Comparison of ENCODE assay signal across 8 cellular contexts in genomic region chr17:28950752-28951427, GRCh38. TPM values are rescaled to one million over a fixed set of nuclear protein-coding genes. Genes with fewer than 3 reads are reported as not detected.
DNase-seq lines count a peak whose midpoint lies in the region; ATAC-seq, FAIRE-seq and TF ChIP-seq lines count a peak whose summit lies in the region.

No MANE protein-coding gene starts in this region.

- H3T11ph ChIP-seq in H9 (ENCODE audit: low read length) = no peak overlapping the region

- H3K36me3 Mint-ChIP-seq in H9 (ENCODE audit: insufficient read depth in 1 of 3, low read depth in 3 of 3) = peaks cover 10 to 34% (median 21%) of the 10 kb centered on the region in 3 experiments; a peak in 6 of 7 replicates

- peaks cover 18 to 22% of the 10 kb centered on the region in 2 experiments for H3K4me1 Mint-ChIP-seq in H9

- no peaks in the 10 kb centered on the region for H3K27me3 ChIP-seq in H9 (ENCODE audit: insufficient read depth, low read length)
- H3K27me3 ChIP-seq in adrenal gland = no peaks in the 10 kb centered on the region
- H3K27me3 ChIP-seq in liver (ENCODE audit: control insufficient read depth in 4 of 4, insufficient read depth in 4 of 4, low read length in 3 of 4) = no peaks in the 10 kb centered on the region
- no peaks in the 10 kb centered on the region for H3K27me3 ChIP-seq in transverse colon

- H3K27me3 Mint-ChIP-seq in H9 (ENCODE audit: low read depth) = no peaks in the 10 kb centered on the region; the same call in 1 of the 2 replicates

- intact Hi-C loops in adrenal gland (cut with DNase I) (no loop called here), transverse colon (cut with DNase I; ENCODE audit: low total_unique reads) (loop anchor here (5.0 to 10.0 kb wide), 2 partner anchors 49 to 226 kb away; partner anchors contain the start of genes DHRS13, NEK8 and TLCD1)

- H4K20me1 ChIP-seq in H9 (ENCODE audit: control insufficient read depth, insufficient read depth, insufficient read length) = no peaks in the 10 kb centered on the region

- H2BK15ac ChIP-seq in H9 (ENCODE audit: low read depth, low read length) = no peak overlapping the region; the same call in 1 of the 2 replicates

- no peak for TF ChIP-seq POLR2A in adrenal gland (IDR thresholded peaks at IDR 0.05)
- TF ChIP-seq POLR2A in transverse colon (IDR thresholded peaks at IDR 0.05) = no peak

- TF ChIP-seq EP300 in transverse colon (IDR thresholded peaks at IDR 0.05; ENCODE audit: low read depth) = no peak

- FAIRE-seq in HTR-8/SVneo (lab: Jason Lieb, UNC) = no peak

- DNase-seq in H9 = no peak
- DNase-seq in adrenal gland = no peak
- DNase-seq in transverse colon = no peak
- no peak for DNase-seq in HTR-8/SVneo (ENCODE audit: insufficient read length, low spot score)
- DNase-seq in mucosa of gallbladder (ENCODE audit: low spot score) = no peak

- peak overlapping the region; percentile 91 for H3K4me2 ChIP-seq in H9 (ENCODE audit: insufficient read depth, insufficient read length, low read length)

- peaks cover 11% of the 10 kb centered on the region for H3K23me2 ChIP-seq in H9 (ENCODE audit: insufficient read length, low read depth, low read length, poor library complexity, severe bottlenecking)

- H2BK12ac ChIP-seq in H9 (ENCODE audit: insufficient read length, low read depth, low read length) = no peak overlapping the region

- peaks cover 36% of the 10 kb centered on the region for H3K79me2 ChIP-seq in H9 (ENCODE audit: insufficient read depth, low read length)

- peak overlapping the region; percentile 91 to 96 (median 96); a peak in 6 of 7 replicates for H3K27ac Mint-ChIP-seq in H9

- H3K4ac ChIP-seq in H9 (ENCODE audit: low read depth, low read length) = no peak overlapping the region; the same call in 1 of the 2 replicates

- H3K14ac ChIP-seq in H9 (ENCODE audit: insufficient read depth, low read length) = peak overlapping the region; percentile 81

- no peak overlapping the region for H3K23ac ChIP-seq in H9 (ENCODE audit: insufficient read length, low read depth, low read length)

- H2BK20ac ChIP-seq in H9 (ENCODE audit: low read depth, low read length, poor library complexity, severe bottlenecking) = no peak overlapping the region

- H4K91ac ChIP-seq in H9 (ENCODE audit: insufficient read length, low read depth, low read length) = no peak overlapping the region

- H3K27ac ChIP-seq in 22Rv1 (peak overlapping the region; percentile 99), H9 (ENCODE audit: insufficient read length, low read depth, low read length) (peak overlapping the region; percentile 23), adrenal gland (peak overlapping the region; percentile 56 to 98 (median 93)), liver (ENCODE audit: low read depth in 1 of 2, low read length in 2 of 2) (peak overlapping the region; percentile 87 to 88), transverse colon (peak overlapping the region; percentile 98 to 99 (median 98))

- no peak for TF ChIP-seq CTCF in 22Rv1 (IDR thresholded peaks at IDR 0.05)
- no peak for TF ChIP-seq CTCF in H9 (conservative IDR thresholded peaks at IDR 0.05)
- TF ChIP-seq CTCF in adrenal gland (IDR thresholded peaks at IDR 0.05) = no peak
- no peak for TF ChIP-seq CTCF in liver (IDR thresholded peaks at IDR 0.05; ENCODE audit: low read depth, low read length, missing input control)
- no peak for TF ChIP-seq CTCF in transverse colon (IDR thresholded peaks at IDR 0.05)

- no peak overlapping the region for H2AFZ ChIP-seq in H9 (ENCODE audit: low read length)

- peak overlapping the region; percentile 38 to 90 (median 66) for H3K4me3 ChIP-seq in adrenal gland
- peak overlapping the region; percentile 73 to 94 (median 94) for H3K4me3 ChIP-seq in liver (ENCODE audit: low read depth in 1 of 3, low read length in 3 of 3)
- H3K4me3 ChIP-seq in transverse colon = peak overlapping the region; percentile 87 to 99 (median 94)

- H3K9me3 ChIP-seq in H9 (ENCODE audit: control insufficient read depth, low read depth, low read length) = no peaks in the 10 kb centered on the region
- H3K9me3 ChIP-seq in adrenal gland (replicated peaks in 1 of 3) = no peaks in the 10 kb centered on the region
- H3K9me3 ChIP-seq in liver (ENCODE audit: control insufficient read depth in 4 of 4, low read length in 3 of 4) = no peaks in the 10 kb centered on the region
- no peaks in the 10 kb centered on the region for H3K9me3 ChIP-seq in transverse colon

- H3K18ac ChIP-seq in H9 (ENCODE audit: insufficient read length, low read depth, low read length) = peak overlapping the region; percentile 64

- peak overlapping the region; percentile 92 to 96 for H3K4me3 Mint-ChIP-seq in H9

- H4K5ac ChIP-seq in H9 (ENCODE audit: insufficient read length, low read depth, low read length) = no peak overlapping the region

- H3K9ac ChIP-seq in H9 (ENCODE audit: extremely low read depth, insufficient read length, low read length) (peak overlapping the region; percentile 71), liver (ENCODE audit: low read depth in 1 of 2, low read length in 2 of 2) (peak overlapping the region; percentile 78 to 88)

- no peak overlapping the region for H2AK5ac ChIP-seq in H9 (ENCODE audit: insufficient read length, low read length)

- H4K8ac ChIP-seq in H9 (replicated peaks; ENCODE audit: insufficient read length, low read depth, low read length) = no peak overlapping the region

- ATAC-seq in HG02571 (IDR thresholded peaks at IDR 0.05; ENCODE audit: unreplicated experiment) = no peak

- no CpG with 5 or more reads among the region's 51 CpGs for WGBS in H9 (ENCODE audit: extremely low coverage, insufficient read length, low lambda C conversion rate)
- WGBS in adrenal gland, 4 donors = 0% methylated on average over 4 to 51 of the region's 51 CpGs
- whole genome bisulfite sequencing in liver = under 1% methylated on average over 51 of the region's 51 CpGs
- 1% methylated on average over 27 of the region's 51 CpGs; no CpG with 5 or more reads in 1 of the 2 donors for WGBS in transverse colon (ENCODE audit: low coverage in 1 of 2), 2 donors

- no peak overlapping the region for H2BK120ac ChIP-seq in H9 (ENCODE audit: low read depth, low read length, poor library complexity, severe bottlenecking)

- H3K79me1 ChIP-seq in H9 (ENCODE audit: insufficient read depth, low read depth, low read length, poor library complexity, severe bottlenecking) = no peaks in the 10 kb centered on the region

- H3K56ac ChIP-seq in H9 (ENCODE audit: insufficient read length, low read depth, low read length) = no peak overlapping the region

- no peaks in the 10 kb centered on the region for H3K9me3 Mint-ChIP-seq in H9

- H3K4me1 ChIP-seq in H9 (ENCODE audit: insufficient read depth, low read length) (peaks cover 7% of the 10 kb centered on the region; the same call in 1 of the 2 replicates), adrenal gland (replicated peaks in 1 of 2) (peaks cover 10 to 39% of the 10 kb centered on the region in 2 donors), liver (ENCODE audit: control insufficient read depth in 4 of 4, insufficient read depth in 4 of 4, low read length in 3 of 4) (peaks cover 3 to 28% (median 22%) of the 10 kb centered on the region in 4 donors), transverse colon (peaks cover 19 to 39% (median 35%) of the 10 kb centered on the region in 4 donors)

- H2BK5ac ChIP-seq in H9 (ENCODE audit: insufficient read length, low read length) = no peak overlapping the region

- H3K36me3 ChIP-seq in adrenal gland (replicated peaks in 1 of 2) (no peaks in the 10 kb centered on the region), liver (ENCODE audit: control insufficient read depth in 4 of 4, insufficient read depth in 3 of 4, low read depth in 1 of 4, low read length in 3 of 4) (no peaks in the 10 kb centered on the region), transverse colon (no peaks in the 10 kb centered on the region)

- TF ChIP-seq RAD21 in liver (IDR thresholded peaks at IDR 0.05) = no peak

- in situ Hi-C loops in transverse colon (cut with MboI; ENCODE audit: low pct_ligation_motif_present in 1 of 4, low pct_unique_long_range_greater_than_20kb in 1 of 4, low sequenced_read_pairs in 3 of 4) = no loop called here

TF ChIP-seq in liver, 16 proteins besides CTCF, POLR2A, EP300 and RAD21:
- TF ChIP-seq HNF4G (IDR thresholded peaks at IDR 0.05) (no peak), SP1 (IDR thresholded peaks at IDR 0.05) (no peak)

RNA-seq across cellular contexts. Expression of gene PHF12, which starts 0.4 kb away (rescaled TPM):
- total RNA-seq in H9 (2021) = 62.1 and 68.5 TPM in 2 replicates
- total RNA-seq in adrenal gland = 10 to 100 TPM; 19.6 to 47.9 (median 35.0) TPM
- 10 to 100 TPM; 16.2 to 22.7 (median 18.7) TPM for polyA plus RNA-seq in adrenal gland
- total RNA-seq in liver = 10 to 100 TPM; 15.5 to 21.3 TPM
- polyA plus RNA-seq in liver = 1 to 10 TPM; 4.3 to 7.9 TPM
- total RNA-seq in transverse colon = 100 to 1,000 TPM in 1 of 4 donors, 10 to 100 TPM in 3; 43.5 to 134 (median 60.5) TPM
- total RNA-seq in mucosa of gallbladder = 44.5 TPM

RNA-seq across cellular contexts. Expression of gene DHRS13, which starts 48.0 kb away (rescaled TPM):
- total RNA-seq in H9 (2021) (28.6 and 29.6 TPM in 2 replicates), adrenal gland (10 to 100 TPM in 7 of 8 donors, 1 to 10 TPM in 1; 4.4 to 23.5 (median 14.7) TPM), liver (10 to 100 TPM in 1 of 2 donors, 1 to 10 TPM in 1; 9.7 to 91.6 TPM), transverse colon (1 to 10 TPM; 2.2 to 6.5 (median 6.0) TPM), mucosa of gallbladder (10.9 TPM)
- polyA plus RNA-seq in adrenal gland (10 to 100 TPM in 2 of 3 donors, 1 to 10 TPM in 1; 8.9 to 15.4 (median 10.5) TPM), liver (10 to 100 TPM in 1 of 2 donors, 1 to 10 TPM in 1; 5.0 to 12.3 TPM)

RNA-seq across cellular contexts. Expression of gene FLOT2, which starts 53.4 kb away (rescaled TPM):
- total RNA-seq in H9 (2021) (173 and 185 TPM in 2 replicates), adrenal gland (100 to 1,000 TPM in 2 of 8 donors, 10 to 100 TPM in 6; 48.4 to 193 (median 86.5) TPM), liver (10 to 100 TPM; 67.7 to 71.0 TPM), transverse colon (10 to 100 TPM; 35.8 to 95.8 (median 46.5) TPM), mucosa of gallbladder (113 TPM)
- polyA plus RNA-seq in adrenal gland (10 to 100 TPM; 36.8 to 43.3 (median 43.1) TPM), liver (100 to 1,000 TPM in 1 of 2 donors, 10 to 100 TPM in 1; 61.6 to 100 TPM)

RNA-seq across cellular contexts. Expression of gene SEZ6, which starts 54.9 kb away (rescaled TPM):
- total RNA-seq in H9 (2021) (1.8 and 2.8 TPM in 2 replicates), adrenal gland (1 to 10 TPM in 1 of 8 donors, under 1 TPM in 1, not detected in 6; 0.14 to 1.0 TPM), liver (not detected), transverse colon (under 1 TPM in 1 of 4 donors, not detected in 3; 0.14 TPM), mucosa of gallbladder (not detected)
- polyA plus RNA-seq in adrenal gland (under 1 TPM; 0.18 to 0.88 (median 0.47) TPM), liver (under 1 TPM in 1 of 2 donors, not detected in 1; 0.39 TPM)

Comparison
In these comparisons a context has a peak if more than half of its experiments do, and no peak if none do; other contexts are left out.
1. H3K27ac ChIP-seq: peak in every context shown above with its lines; median percentile 99 in 22Rv1; 98 in transverse colon; 93 in adrenal gland; 88 in liver; 23 in H9.